30 cellular contexts compared by ENCODE assay signal in genomic region chr10:34771106-34771505, GRCh38.
"Had no signal": no experiment of that assay in that cellular context is flagged by ENCODE, and none has a peak within 500 bp of the region (broad histone marks: within the 10 kb centered on the region; RNA-seq: fewer than 3 reads in every experiment).

No MANE protein-coding gene starts in this region.

- ATAC-seq: activated CD4-positive, alpha-beta T cell treated with anti-CD3 and anti-CD28 coated beads for 36 hours; activated CD8-positive, alpha-beta memory T cell treated with anti-CD3 and anti-CD28 coated beads, Interleukin-2, amount 10 ng/mL, durations not matched to agents 7 days and 5 days; activated CD8-positive, alpha-beta T cell treated with anti-CD3 and anti-CD28 coated beads, Interleukin-2, amount 10 ng/mL, durations not matched to agents 7 days and 5 days; left cardiac atrium; left ventricle myocardium superior; pancreas; psoas muscle; stimulated activated memory B cell treated with anti-CD40 and anti-IgM and Interleukin-4, amounts not matched to agents 10 μg/mL and 1 μg/mL and 100 μg/mL, for 72 hours; stimulated activated naive CD8-positive, alpha-beta T cell treated with anti-CD3 and anti-CD28 coated beads, Interleukin-15, amount 100 ng/mL, for 72 hours had no signal

- H3K9me3 ChIP-seq: pancreas, psoas muscle, tibial artery had no signal

- H3K36me3 ChIP-seq: pancreas, tibial artery had no signal

- H3K27me3 Mint-ChIP-seq: stimulated activated memory B cell treated with anti-CD40 and anti-IgM and Interleukin-4, amounts not matched to agents 10 μg/mL and 1 μg/mL and 100 μg/mL, for 72 hours had no signal

- H3K36me3 Mint-ChIP-seq: activated CD8-positive, alpha-beta memory T cell treated with anti-CD3 and anti-CD28 coated beads, Interleukin-2, amount 10 ng/mL, durations not matched to agents 7 days and 5 days; activated naive CD8-positive, alpha-beta T cell; naive B cell; stimulated activated memory B cell treated with anti-CD40 and anti-IgM and Interleukin-4, amounts not matched to agents 10 μg/mL and 1 μg/mL and 100 μg/mL, for 72 hours had no signal

- H3K9me3 Mint-ChIP-seq: mesothelial cell of epicardium; naive B cell; nephron progenitor cell; stimulated activated memory B cell treated with anti-CD40 and anti-IgM and Interleukin-4, amounts not matched to agents 10 μg/mL and 1 μg/mL and 100 μg/mL, for 72 hours; stimulated activated naive CD8-positive, alpha-beta T cell treated with anti-CD3 and anti-CD28 coated beads, Interleukin-15, amount 100 ng/mL, for 72 hours had no signal

- H3K27ac Mint-ChIP-seq: activated CD4-positive, alpha-beta T cell treated with anti-CD3 and anti-CD28 coated beads for 36 hours; activated CD8-positive, alpha-beta memory T cell treated with anti-CD3 and anti-CD28 coated beads, Interleukin-2, amount 10 ng/mL, durations not matched to agents 7 days and 5 days; activated CD8-positive, alpha-beta T cell treated with anti-CD3 and anti-CD28 coated beads, Interleukin-2, amount 10 ng/mL, durations not matched to agents 7 days and 5 days; activated naive CD8-positive, alpha-beta T cell; mesothelial cell of epicardium; nephron progenitor cell; stimulated activated memory B cell treated with anti-CD40 and anti-IgM and Interleukin-4, amounts not matched to agents 10 μg/mL and 1 μg/mL and 100 μg/mL, for 72 hours; stimulated activated naive CD8-positive, alpha-beta T cell treated with anti-CD3 and anti-CD28 coated beads, Interleukin-15, amount 100 ng/mL, for 72 hours had no signal

- FAIRE-seq: pancreas had no signal

- H3K27me3 ChIP-seq: pancreas, tibial artery had no signal

- DNase-seq: activated CD4-positive, alpha-beta T cell treated with anti-CD3 and anti-CD28 coated beads for 36 hours; activated CD4-positive, CD25-positive, alpha-beta regulatory T cell; activated CD8-positive, alpha-beta memory T cell treated with anti-CD3 and anti-CD28 coated beads, Interleukin-2, amount 10 ng/mL, durations not matched to agents 7 days and 5 days; activated CD8-positive, alpha-beta T cell treated with anti-CD3 and anti-CD28 coated beads, Interleukin-2, amount 10 ng/mL, durations not matched to agents 7 days and 5 days; activated naive CD4-positive, alpha-beta T cell treated with Interleukin-2 at 50 U/mL for 16 hours; activated T-cell treated with anti-CD3 and anti-CD28 coated beads, Interleukin-2, amount 50 U/mL, for 48 hours; anterior cingulate cortex; dorsolateral prefrontal cortex; effector memory CD4-positive, alpha-beta T cell; foreskin melanocyte; islet precursor cell; left cardiac atrium; left ventricle myocardium superior; naive B cell; nephron progenitor cell; nucleus accumbens; pancreas; psoas muscle; stimulated activated CD4-positive, alpha-beta T cell treated with anti-CD3 and anti-CD28 coated beads, Interleukin-1b, Interleukin-23, amount 100 ng/mL, for 48 hours; stimulated activated CD4-positive, alpha-beta T cell treated with anti-CD3 and anti-CD28 coated beads, Interleukin-4, amount 100 ng/mL, for 4 hours; stimulated activated CD8-positive, alpha-beta memory T cell treated with anti-CD3 and anti-CD28 coated beads, Interleukin-4, amount 100 ng/mL, for 48 hours; stimulated activated naive CD8-positive, alpha-beta T cell treated with anti-CD3 and anti-CD28 coated beads, Interleukin-15, amount 100 ng/mL, for 72 hours; substantia nigra; T-helper 2 cell; tibial artery had no signal

- H3K27ac ChIP-seq: coronary artery, dorsolateral prefrontal cortex, pancreas, psoas muscle, tibial artery had no signal

- H3K4me3 Mint-ChIP-seq: activated CD4-positive, alpha-beta T cell treated with anti-CD3 and anti-CD28 coated beads for 36 hours; activated CD8-positive, alpha-beta memory T cell treated with anti-CD3 and anti-CD28 coated beads, Interleukin-2, amount 10 ng/mL, durations not matched to agents 7 days and 5 days; activated CD8-positive, alpha-beta T cell treated with anti-CD3 and anti-CD28 coated beads, Interleukin-2, amount 10 ng/mL, durations not matched to agents 7 days and 5 days; activated naive CD8-positive, alpha-beta T cell; mesothelial cell of epicardium; naive B cell; nephron progenitor cell; stimulated activated memory B cell treated with anti-CD40 and anti-IgM and Interleukin-4, amounts not matched to agents 10 μg/mL and 1 μg/mL and 100 μg/mL, for 72 hours; stimulated activated naive CD8-positive, alpha-beta T cell treated with anti-CD3 and anti-CD28 coated beads, Interleukin-15, amount 100 ng/mL, for 72 hours had no signal

- H3K4me2 ChIP-seq: smooth muscle cell had no signal

- H3K4me1 Mint-ChIP-seq: activated CD4-positive, alpha-beta T cell treated with anti-CD3 and anti-CD28 coated beads for 36 hours; activated CD8-positive, alpha-beta memory T cell treated with anti-CD3 and anti-CD28 coated beads, Interleukin-2, amount 10 ng/mL, durations not matched to agents 7 days and 5 days; naive B cell; stimulated activated memory B cell treated with anti-CD40 and anti-IgM and Interleukin-4, amounts not matched to agents 10 μg/mL and 1 μg/mL and 100 μg/mL, for 72 hours; stimulated activated naive CD8-positive, alpha-beta T cell treated with anti-CD3 and anti-CD28 coated beads, Interleukin-15, amount 100 ng/mL, for 72 hours had no signal

- H3K4me3 ChIP-seq: coronary artery, dorsolateral prefrontal cortex, pancreas, psoas muscle, smooth muscle cell, tibial artery had no signal
